Comparison of ENCODE assay signal across 29 cellular contexts in the genomic region with DNA sequence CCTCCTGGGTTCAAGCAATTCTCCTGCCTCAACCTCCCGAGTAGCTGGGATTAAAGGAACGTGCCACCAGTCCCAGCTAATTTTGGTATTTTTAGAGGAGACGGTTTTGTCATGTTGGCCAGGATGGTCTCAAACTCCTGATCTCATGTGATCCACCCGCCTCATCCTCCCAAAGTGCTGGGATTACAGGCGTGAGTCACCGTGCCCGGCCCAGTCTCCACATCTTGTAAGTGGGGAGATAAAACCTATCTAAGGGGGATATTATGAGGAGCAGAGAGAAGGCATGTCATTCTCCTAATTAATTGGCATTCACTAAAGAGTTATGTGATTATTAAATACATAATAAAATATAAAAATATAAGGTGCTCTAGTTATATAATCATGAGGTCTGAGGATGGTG.
"Had no signal": no experiment of that assay in that cellular context is flagged by ENCODE, and none has a peak within 500 bp of the region (broad histone marks: within the 10 kb centered on the region; RNA-seq: fewer than 3 reads in every experiment).

No MANE protein-coding gene starts in this region.

- H3K36me3 ChIP-seq: neutrophil, pancreas, right lobe of liver, sigmoid colon, suprapubic skin, tibial artery, transverse colon, vagina had no signal

- H3K9me3 ChIP-seq: neutrophil, pancreas, psoas muscle, right lobe of liver, sigmoid colon, suprapubic skin, testis, tibial artery, transverse colon, vagina had no signal

- ATAC-seq: naive thymus-derived CD8-positive, alpha-beta T cell; natural killer cell treated with Interleukin-12 subunit alpha and Interleukin-12 subunit beta and Interleukin-15 and Interleukin-18, amount 100 ng/mL, for 72 hours; pancreas; psoas muscle; right cardiac atrium; right lobe of liver; stimulated activated memory B cell treated with anti-CD40 and anti-IgM and Interleukin-4, amounts not matched to agents 10 μg/mL and 1 μg/mL and 100 μg/mL, for 72 hours; stimulated activated naive CD8-positive, alpha-beta T cell treated with anti-CD3 and anti-CD28 coated beads, Interleukin-15, amount 100 ng/mL, for 72 hours; stimulated activated naive CD8-positive, alpha-beta T cell treated with anti-CD3 and anti-CD28 coated beads, Interleukin-15, Interleukin-2, amounts not matched to agents 100 U/mL and 50 U/mL, for 24 hours had no signal

- H3K4me3 Mint-ChIP-seq: naive B cell; naive thymus-derived CD8-positive, alpha-beta T cell; natural killer cell treated with Interleukin-12 subunit alpha and Interleukin-12 subunit beta and Interleukin-15 and Interleukin-18, amount 100 ng/mL, for 72 hours; nephron progenitor cell; neural crest cell; stimulated activated memory B cell treated with anti-CD40 and anti-IgM and Interleukin-4, amounts not matched to agents 10 μg/mL and 1 μg/mL and 100 μg/mL, for 72 hours; stimulated activated naive CD8-positive, alpha-beta T cell treated with anti-CD3 and anti-CD28 coated beads, Interleukin-15, amount 100 ng/mL, for 72 hours; type B pancreatic cell had no signal

- FAIRE-seq: pancreas, small intestine, urothelium cell line had no signal

- H3K27ac Mint-ChIP-seq: naive B cell; naive thymus-derived CD8-positive, alpha-beta T cell; natural killer cell treated with Interleukin-12 subunit alpha and Interleukin-12 subunit beta and Interleukin-15 and Interleukin-18, amount 100 ng/mL, for 72 hours; nephron progenitor cell; progenitor cell of endocrine pancreas; stimulated activated naive CD8-positive, alpha-beta T cell treated with anti-CD3 and anti-CD28 coated beads, Interleukin-15, amount 100 ng/mL, for 72 hours; type B pancreatic cell had no signal

- DNase-seq: naive B cell; naive thymus-derived CD8-positive, alpha-beta T cell; nucleus accumbens; pancreas; psoas muscle; right cardiac atrium; right lobe of liver; sigmoid colon; small intestine; stimulated activated CD4-positive, alpha-beta T cell treated with anti-CD3 and anti-CD28 coated beads, Interleukin-15, amount 100 ng/mL, for 24 hours; stimulated activated CD4-positive, alpha-beta T cell treated with anti-CD3 and anti-CD28 coated beads, Interleukin-4, amount 100 ng/mL, for 1 hour; stimulated activated CD4-positive, alpha-beta T cell treated with anti-CD3 and anti-CD28 coated beads, Interleukin-4, amount 100 ng/mL, for 4 hours; stimulated activated CD8-positive, alpha-beta memory T cell treated with anti-CD3 and anti-CD28 coated beads, Interleukin-4, amount 100 ng/mL, for 48 hours; stimulated activated naive CD4-positive, alpha-beta T cell; stimulated activated naive CD8-positive, alpha-beta T cell treated with anti-CD3 and anti-CD28 coated beads, Interleukin-15, amount 100 ng/mL, for 72 hours; stimulated activated naive CD8-positive, alpha-beta T cell treated with anti-CD3 and anti-CD28 coated beads, Interleukin-15, Interleukin-2, amounts not matched to agents 100 U/mL and 50 U/mL, for 24 hours; testis; tibial artery; transverse colon had no signal

- H3K27ac ChIP-seq: neutrophil, pancreas, psoas muscle, right lobe of liver, sigmoid colon, suprapubic skin, testis, tibial artery, transverse colon, vagina had no signal

- H3K27me3 Mint-ChIP-seq: naive B cell; stimulated activated memory B cell treated with anti-CD40 and anti-IgM and Interleukin-4, amounts not matched to agents 10 μg/mL and 1 μg/mL and 100 μg/mL, for 72 hours; stimulated activated naive CD8-positive, alpha-beta T cell treated with anti-CD3 and anti-CD28 coated beads, Interleukin-15, amount 100 ng/mL, for 72 hours had no signal

- H3K4me3 ChIP-seq: pancreas, psoas muscle, right lobe of liver, sigmoid colon, suprapubic skin, testis, tibial artery, transverse colon, vagina had no signal

- H3K4me1 Mint-ChIP-seq: stimulated activated naive CD8-positive, alpha-beta T cell treated with anti-CD3 and anti-CD28 coated beads, Interleukin-15, amount 100 ng/mL, for 72 hours had no signal

- H3K9me3 Mint-ChIP-seq: naive thymus-derived CD8-positive, alpha-beta T cell; natural killer cell treated with Interleukin-12 subunit alpha and Interleukin-12 subunit beta and Interleukin-15 and Interleukin-18, amount 100 ng/mL, for 72 hours; nephron progenitor cell; neural crest cell; stimulated activated naive CD8-positive, alpha-beta T cell treated with anti-CD3 and anti-CD28 coated beads, Interleukin-15, amount 100 ng/mL, for 72 hours; type B pancreatic cell had no signal

- H3K36me3 Mint-ChIP-seq: naive B cell; naive thymus-derived CD8-positive, alpha-beta T cell; natural killer cell treated with Interleukin-12 subunit alpha and Interleukin-12 subunit beta and Interleukin-15 and Interleukin-18, amount 100 ng/mL, for 72 hours; stimulated activated memory B cell treated with anti-CD40 and anti-IgM and Interleukin-4, amounts not matched to agents 10 μg/mL and 1 μg/mL and 100 μg/mL, for 72 hours; type B pancreatic cell had no signal

- H3K27me3 ChIP-seq: neutrophil, pancreas, right lobe of liver, sigmoid colon, suprapubic skin, testis, transverse colon, vagina had no signal

- H3K4me1 ChIP-seq: right lobe of liver, sigmoid colon, testis, transverse colon, vagina had no signal
